8 cellular contexts compared by ENCODE assay signal in genomic region chr6:36443498-36443844, GRCh38. TPM values are rescaled to one million over a fixed set of nuclear protein-coding genes. Genes with fewer than 3 reads are reported as not detected.
DNase-seq lines count a peak whose midpoint lies in the region; ATAC-seq and TF ChIP-seq lines count a peak whose summit lies in the region.

No MANE protein-coding gene starts in this region.

- no peak for TF ChIP-seq CTCF in thyroid gland (IDR thresholded peaks at IDR 0.05)

- in situ Hi-C loops in ACHN (cut with HindIII; ENCODE audit: low pct_ligation_motif_present, low pct_unique_long_range_greater_than_20kb, low sequenced_read_pairs): no loop called here

- WGBS in thyroid gland, 2 donors: 0% methylated on average over 7 of the region's 7 CpGs

- DNase-seq in activated T-cell treated with anti-CD3 and anti-CD28 coated beads, Interleukin-2, amount 50 U/mL, for 72 hours: no peak
- no peak for DNase-seq in activated T-cell treated with anti-CD3 and anti-CD28 coated beads, Interleukin-2, amount 50 U/mL, for 1 hour
- no peak for DNase-seq in activated naive CD8-positive, alpha-beta T cell treated with anti-CD3 and anti-CD28 coated beads, Interleukin-2, amount 10 ng/mL, durations not matched to agents 7 days and 5 days
- DNase-seq in left colon: no peak
- DNase-seq in thyroid gland: no peak
- DNase-seq in iPS-NIHi11 (ENCODE audit: low spot score): no peak
- DNase-seq in ACHN: no peak

- peak overlapping the region; percentile 78 to 99 (median 99) for H3K27ac ChIP-seq in thyroid gland

- intact Hi-C loops in left colon (cut with DNase I, micrococcal nuclease) (loop anchor here in 1 of 2 donors (10.0 kb wide), 1 partner anchor 151 kb away; the partner anchor contains the start of gene SRSF3), thyroid gland (cut with DNase I) (loop anchor here (10.0 kb wide), 1 partner anchor 151 kb away; the partner anchor contains the start of gene SRSF3)

- peaks cover 24 to 36% of the 10 kb centered on the region in 2 donors for H3K4me1 ChIP-seq in thyroid gland

- no peaks in the 10 kb centered on the region for H3K9me3 Mint-ChIP-seq in activated T-cell treated with anti-CD3 and anti-CD28 coated beads, Interleukin-2, amount 50 U/mL, for 72 hours
- H3K9me3 Mint-ChIP-seq in activated naive CD8-positive, alpha-beta T cell treated with anti-CD3 and anti-CD28 coated beads, Interleukin-2, amount 10 ng/mL, durations not matched to agents 7 days and 5 days: no peaks in the 10 kb centered on the region

- peak overlapping the region; percentile 28 to 96 (median 86) for H3K4me3 ChIP-seq in thyroid gland (replicated peaks in 1 of 3)

- peak overlapping the region; percentile 98 for H3K27ac Mint-ChIP-seq in activated T-cell treated with anti-CD3 and anti-CD28 coated beads, Interleukin-2, amount 50 U/mL, for 72 hours
- H3K27ac Mint-ChIP-seq in activated naive CD8-positive, alpha-beta T cell treated with anti-CD3 and anti-CD28 coated beads, Interleukin-2, amount 10 ng/mL, durations not matched to agents 7 days and 5 days: peak overlapping the region; percentile 96

- peaks cover 5 to 6% of the 10 kb centered on the region in 2 donors for H3K36me3 Mint-ChIP-seq in activated T-cell treated with anti-CD3 and anti-CD28 coated beads, Interleukin-2, amount 50 U/mL, for 72 hours (ENCODE audit: insufficient read depth in 2 of 2)
- H3K36me3 Mint-ChIP-seq in activated naive CD8-positive, alpha-beta T cell treated with anti-CD3 and anti-CD28 coated beads, Interleukin-2, amount 10 ng/mL, durations not matched to agents 7 days and 5 days: peaks cover 15% of the 10 kb centered on the region

- no peaks in the 10 kb centered on the region for H3K27me3 Mint-ChIP-seq in activated T-cell treated with anti-CD3 and anti-CD28 coated beads, Interleukin-2, amount 50 U/mL, for 72 hours (ENCODE audit: low read depth)
- H3K27me3 Mint-ChIP-seq in activated naive CD8-positive, alpha-beta T cell treated with anti-CD3 and anti-CD28 coated beads, Interleukin-2, amount 10 ng/mL, durations not matched to agents 7 days and 5 days: no peaks in the 10 kb centered on the region

- no peak for ATAC-seq in activated T-cell treated with anti-CD3 and anti-CD28 coated beads, Interleukin-2, amount 50 U/mL, for 72 hours (replicated peaks in 1 of 2)
- ATAC-seq in activated naive CD8-positive, alpha-beta T cell treated with anti-CD3 and anti-CD28 coated beads, Interleukin-2, amount 10 ng/mL, durations not matched to agents 7 days and 5 days (ENCODE audit: low read depth): no peak
- peak; percentile 7 for ATAC-seq in left colon
- no peak for ATAC-seq in GM21737 (IDR thresholded peaks at IDR 0.05; ENCODE audit: unreplicated experiment)

- POLR2A ChIA-PET in activated naive CD8-positive, alpha-beta T cell treated with anti-CD3 and anti-CD28 coated beads, Interleukin-2, amount 10 ng/mL, durations not matched to agents 7 days and 5 days (lab: Charles Lee): interaction anchor here (0.6 to 2.1 kb wide), 11 partner anchors 9 to 172 kb away, joined by 3 to 9 read pairs (median 4); partner anchors contain the start of gene ETV7

- no peaks in the 10 kb centered on the region for H3K36me3 ChIP-seq in thyroid gland

- no peaks in the 10 kb centered on the region for H3K9me3 ChIP-seq in thyroid gland

- peaks cover 46% of the 10 kb centered on the region for H3K4me1 Mint-ChIP-seq in activated T-cell treated with anti-CD3 and anti-CD28 coated beads, Interleukin-2, amount 50 U/mL, for 72 hours (ENCODE audit: low read depth)
- peaks cover 28% of the 10 kb centered on the region for H3K4me1 Mint-ChIP-seq in activated naive CD8-positive, alpha-beta T cell treated with anti-CD3 and anti-CD28 coated beads, Interleukin-2, amount 10 ng/mL, durations not matched to agents 7 days and 5 days

- no peak for TF ChIP-seq POLR2A in thyroid gland (IDR thresholded peaks at IDR 0.05)

- H3K27me3 ChIP-seq in thyroid gland: no peaks in the 10 kb centered on the region

- peak overlapping the region; percentile 84 to 98 for H3K4me3 Mint-ChIP-seq in activated T-cell treated with anti-CD3 and anti-CD28 coated beads, Interleukin-2, amount 50 U/mL, for 72 hours
- H3K4me3 Mint-ChIP-seq in activated naive CD8-positive, alpha-beta T cell treated with anti-CD3 and anti-CD28 coated beads, Interleukin-2, amount 10 ng/mL, durations not matched to agents 7 days and 5 days: peak overlapping the region; percentile 97

RNA-seq across cellular contexts. Expression of gene KCTD20, which starts 0.7 kb away (rescaled TPM):
- 10 to 100 TPM; 48.5 to 58.9 TPM for total RNA-seq in activated T-cell treated with anti-CD3 and anti-CD28 coated beads, Interleukin-2, amount 50 U/mL, for 72 hours
- 10 to 100 TPM; 45.7 to 50.0 TPM for total RNA-seq in activated naive CD8-positive, alpha-beta T cell treated with anti-CD3 and anti-CD28 coated beads, Interleukin-2, amount 10 ng/mL, durations not matched to agents 7 days and 5 days
- total RNA-seq in left colon: 10 to 100 TPM; 22.0 to 28.4 TPM
- 10 to 100 TPM; 32.4 to 55.3 (median 37.2) TPM for total RNA-seq in thyroid gland

RNA-seq across cellular contexts. Expression of gene PXT1, which starts 0.8 kb away (rescaled TPM):
- under 1 TPM; 0.25 to 0.48 TPM for total RNA-seq in activated T-cell treated with anti-CD3 and anti-CD28 coated beads, Interleukin-2, amount 50 U/mL, for 72 hours
- total RNA-seq in activated naive CD8-positive, alpha-beta T cell treated with anti-CD3 and anti-CD28 coated beads, Interleukin-2, amount 10 ng/mL, durations not matched to agents 7 days and 5 days: under 1 TPM; 0.22 to 0.37 TPM
- not detected for total RNA-seq in left colon
- not detected for total RNA-seq in thyroid gland

RNA-seq across cellular contexts. Expression of gene ETV7, which starts 56.0 kb away (rescaled TPM):
- total RNA-seq in activated T-cell treated with anti-CD3 and anti-CD28 coated beads, Interleukin-2, amount 50 U/mL, for 72 hours: 1 to 10 TPM; 1.4 to 7.4 TPM
- 1 to 10 TPM; 8.7 to 9.8 TPM for total RNA-seq in activated naive CD8-positive, alpha-beta T cell treated with anti-CD3 and anti-CD28 coated beads, Interleukin-2, amount 10 ng/mL, durations not matched to agents 7 days and 5 days
- total RNA-seq in left colon: 1 to 10 TPM; 3.6 to 8.9 TPM
- 1 to 10 TPM in 1 of 4 donors, not detected in 3; 1.4 TPM for total RNA-seq in thyroid gland
